27 cellular contexts compared by ENCODE assay signal in the genomic region with DNA sequence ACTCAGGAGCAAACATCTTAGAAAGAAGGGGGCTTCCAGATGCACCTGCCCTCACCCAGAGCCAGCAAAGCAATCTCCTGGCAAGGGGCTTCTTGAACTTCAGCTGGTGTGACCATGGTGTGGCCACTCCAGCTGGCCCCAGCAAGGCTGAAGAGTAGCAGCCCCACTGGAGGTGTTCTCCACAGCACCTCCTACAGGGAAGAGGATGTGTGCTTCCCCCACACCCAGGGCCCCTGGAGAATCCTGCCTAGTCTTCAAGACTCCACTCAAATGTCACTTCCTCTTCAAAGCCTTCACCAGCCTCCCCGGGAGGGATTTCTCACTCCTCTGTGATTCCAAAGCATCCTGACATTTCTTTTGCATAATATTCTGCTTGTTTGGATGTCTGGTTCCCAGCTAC. TPM values are rescaled to one million over a fixed set of nuclear protein-coding genes. Genes with fewer than 3 reads are reported as not detected.
DNase-seq lines count a peak whose midpoint lies in the region; ATAC-seq and TF ChIP-seq lines count a peak whose summit lies in the region.
"Had no signal": no experiment of that assay in that cellular context is flagged by ENCODE, and none has a peak within 500 bp of the region (broad histone marks: within the 10 kb centered on the region; RNA-seq: fewer than 3 reads in every experiment).

No MANE protein-coding gene starts in this region.

- H3K36me3 Mint-ChIP-seq in chondrocyte (ENCODE audit: low read depth): peaks cover 5% of the 10 kb centered on the region
- no peaks in the 10 kb centered on the region for H3K36me3 Mint-ChIP-seq in activated naive CD4-positive, alpha-beta T cell treated with anti-CD3 and anti-CD28 coated beads, Interleukin-2, amount 50 U/mL, for 72 hours
- H3K36me3 Mint-ChIP-seq: activated CD8-positive, alpha-beta memory T cell treated with anti-CD3 and anti-CD28 coated beads, Interleukin-2, amount 10 ng/mL, durations not matched to agents 7 days and 5 days had no signal

- H3K9me3 Mint-ChIP-seq in chondrocyte (ENCODE audit: low read depth): no peaks in the 10 kb centered on the region
- H3K9me3 Mint-ChIP-seq in activated naive CD4-positive, alpha-beta T cell treated with anti-CD3 and anti-CD28 coated beads, Interleukin-2, amount 50 U/mL, for 72 hours: no peaks in the 10 kb centered on the region
- H3K9me3 Mint-ChIP-seq: activated T-cell treated with anti-CD3 and anti-CD28 coated beads, Interleukin-2, amount 50 U/mL, for 72 hours; neural crest cell; T-helper 2 cell treated with Interferon-gamma antibody and Interleukin-4, amounts not matched to agents 5 μg/mL and 100 μg/mL, for 36 hours had no signal

- peaks cover 39% of the 10 kb centered on the region for H3K4me1 Mint-ChIP-seq in chondrocyte (ENCODE audit: low read depth)
- H3K4me1 Mint-ChIP-seq: B cell, neural crest cell had no signal

- TF ChIP-seq CTCF in 22Rv1 (IDR thresholded peaks at IDR 0.05) (peak; percentile 8; the same call in 1 of the 2 replicates), GM12873 (IDR thresholded peaks at IDR 0.05; ENCODE audit: insufficient read depth, low read depth, low read length, missing control alignments) (peak; percentile 32), chondrocyte (IDR thresholded peaks at IDR 0.05) (peak; percentile 22)

- ATAC-seq in GM18858 (IDR thresholded peaks at IDR 0.05; ENCODE audit: unreplicated experiment): no peak
- no peak for ATAC-seq in activated naive CD4-positive, alpha-beta T cell treated with anti-CD3 and anti-CD28 coated beads, Interleukin-2, amount 50 U/mL, for 72 hours
- ATAC-seq: activated CD8-positive, alpha-beta memory T cell treated with anti-CD3 and anti-CD28 coated beads, Interleukin-2, amount 10 ng/mL, durations not matched to agents 7 days and 5 days; activated T-cell treated with anti-CD3 and anti-CD28 coated beads, Interleukin-2, amount 50 U/mL, for 72 hours had no signal

- H3K27ac Mint-ChIP-seq in chondrocyte (ENCODE audit: unreplicated experiment): no peak overlapping the region
- no peak overlapping the region for H3K27ac Mint-ChIP-seq in activated naive CD4-positive, alpha-beta T cell treated with anti-CD3 and anti-CD28 coated beads, Interleukin-2, amount 50 U/mL, for 72 hours
- H3K27ac Mint-ChIP-seq: activated CD8-positive, alpha-beta memory T cell treated with anti-CD3 and anti-CD28 coated beads, Interleukin-2, amount 10 ng/mL, durations not matched to agents 7 days and 5 days; activated T-cell treated with anti-CD3 and anti-CD28 coated beads, Interleukin-2, amount 50 U/mL, for 72 hours; B cell; T-helper 2 cell treated with Interferon-gamma antibody and Interleukin-4, amounts not matched to agents 5 μg/mL and 100 μg/mL, for 36 hours had no signal

- no peaks in the 10 kb centered on the region for H3K27me3 Mint-ChIP-seq in chondrocyte (ENCODE audit: low read depth)
- H3K27me3 Mint-ChIP-seq: activated CD8-positive, alpha-beta memory T cell treated with anti-CD3 and anti-CD28 coated beads, Interleukin-2, amount 10 ng/mL, durations not matched to agents 7 days and 5 days; B cell had no signal

- no peak overlapping the region for H3K4me3 Mint-ChIP-seq in chondrocyte (ENCODE audit: unreplicated experiment)
- H3K4me3 Mint-ChIP-seq: activated CD8-positive, alpha-beta memory T cell treated with anti-CD3 and anti-CD28 coated beads, Interleukin-2, amount 10 ng/mL, durations not matched to agents 7 days and 5 days; activated T-cell treated with anti-CD3 and anti-CD28 coated beads, Interleukin-2, amount 50 U/mL, for 72 hours; B cell; neural crest cell; T-helper 2 cell treated with Interferon-gamma antibody and Interleukin-4, amounts not matched to agents 5 μg/mL and 100 μg/mL, for 36 hours had no signal

- DNase-seq in NCI-H69 (lab: John Stamatoyannopoulos, UW) (peak; percentile 28), chondrocyte (ENCODE audit: low spot score) (no peak), midbrain (lab: John Stamatoyannopoulos, UW) (no peak)
- DNase-seq in activated effector memory CD4-positive, alpha-beta T cell treated with anti-CD3 and anti-CD28 coated beads, Interleukin-2, amount 50 U/mL, for 16 hours: no peak
- no peak for DNase-seq in activated naive CD4-positive, alpha-beta T cell treated with anti-CD3 and anti-CD28 coated beads, Interleukin-2, amount 50 U/mL, for 72 hours (ENCODE audit: low spot score in 2 of 2)
- DNase-seq: activated CD4-positive, alpha-beta T cell treated with anti-CD3 and anti-CD28 coated beads, Interleukin-2, amount 50 U/mL, for 1 hour; activated CD8-positive, alpha-beta memory T cell treated with anti-CD3 and anti-CD28 coated beads, Interleukin-2, amount 10 ng/mL, durations not matched to agents 7 days and 5 days; activated naive CD4-positive, alpha-beta T cell treated with anti-CD3 and anti-CD28 coated beads, Interleukin-2, amount 50 U/mL, for 16 hours; activated T-cell treated with anti-CD3 and anti-CD28 coated beads, Interleukin-2, amount 50 U/mL, for 72 hours; COR-L47; DMS79 treated with DMSO at 0.1 percent for 48 hours; glutamatergic neuron; NCI-H1092 treated with DMSO at 0.1 percent for 48 hours; NCI-H1930; NCI-H526 treated with DMSO at 0.1 percent for 48 hours; stomach; transverse colon had no signal

- no peak overlapping the region for H3K27ac ChIP-seq in 22Rv1
- H3K27ac ChIP-seq: A549, cardiac muscle cell, stomach, transverse colon had no signal

RNA-seq across cellular contexts. Expression of a gene that starts 8.5 kb away (rescaled TPM):
- 60.9 to 98.4 TPM (median 92.3 TPM) in 3 replicates for total RNA-seq in chondrocyte
- total RNA-seq in activated naive CD4-positive, alpha-beta T cell treated with anti-CD3 and anti-CD28 coated beads, Interleukin-2, amount 50 U/mL, for 72 hours: 1 to 10 TPM; 6.5 to 7.0 TPM

RNA-seq across cellular contexts. Expression of a gene that starts 21.1 kb away (rescaled TPM):
- not detected in 3 replicates for total RNA-seq in chondrocyte
- total RNA-seq in activated naive CD4-positive, alpha-beta T cell treated with anti-CD3 and anti-CD28 coated beads, Interleukin-2, amount 50 U/mL, for 72 hours: not detected
- total RNA-seq: activated CD8-positive, alpha-beta memory T cell treated with anti-CD3 and anti-CD28 coated beads, Interleukin-2, amount 10 ng/mL, durations not matched to agents 7 days and 5 days; activated T-cell treated with anti-CD3 and anti-CD28 coated beads, Interleukin-2, amount 50 U/mL, for 72 hours; B cell; cardiac muscle cell; dermis microvascular lymphatic vessel endothelial cell; LHCN-M2; neural crest cell had no signal

RNA-seq across cellular contexts. Expression of a gene that starts 23.1 kb away (rescaled TPM):
- 20.8 to 28.2 TPM (median 21.6 TPM) in 3 replicates for total RNA-seq in chondrocyte
- 10 to 100 TPM; 17.2 to 30.9 TPM for total RNA-seq in activated naive CD4-positive, alpha-beta T cell treated with anti-CD3 and anti-CD28 coated beads, Interleukin-2, amount 50 U/mL, for 72 hours

RNA-seq across cellular contexts. Expression of a gene that starts 49.4 kb away (rescaled TPM):
- 46.9 to 52.8 TPM (median 48.7 TPM) in 3 replicates for total RNA-seq in chondrocyte
- 10 to 100 TPM; 28.4 to 67.5 TPM for total RNA-seq in activated naive CD4-positive, alpha-beta T cell treated with anti-CD3 and anti-CD28 coated beads, Interleukin-2, amount 50 U/mL, for 72 hours
